Comparison of ENCODE assay signal across 9 cellular contexts in genomic region chr10:118046491-118047362, GRCh38. TPM values are rescaled to one million over a fixed set of nuclear protein-coding genes. Genes with fewer than 3 reads are reported as not detected.
DNase-seq lines count a peak whose midpoint lies in the region; ATAC-seq, FAIRE-seq and TF ChIP-seq lines count a peak whose summit lies in the region.
"Had no signal": no experiment of that assay in that cellular context is flagged by ENCODE, and none has a peak within 500 bp of the region (broad histone marks: within the 10 kb centered on the region; RNA-seq: fewer than 3 reads in every experiment).

Gene RAB11FIP2, minus strand, starts transcription at chr10:118046941. Its CDS starts 778 bp downstream, at chr10:118046163.

- intact Hi-C loops in spleen (cut with DNase I; ENCODE audit: low total_unique reads) = no loop called here

- POLR2A ChIA-PET in AG04450 (lab: Yijun Ruan, JAX) = interaction anchor here (0.5 to 0.6 kb wide), 4 partner anchors 41 to 1168 kb away, joined by 3 to 4 read pairs (median 4); no protein-coding TSS in a partner anchor

- peak within 1 kb of the TSS; percentile 41 for H3K27ac ChIP-seq in AG04450 (ENCODE audit: low read depth, low read length)
- peak within 1 kb of the TSS; percentile 77 to 98 (median 94) for H3K27ac ChIP-seq in spleen

- CTCF ChIA-PET in AG04450 (lab: Charles Lee) = no interaction called here

- peaks cover 19 to 54% (median 41%) of the 10 kb centered on the region in 6 donors for H3K4me1 ChIP-seq in spleen

- TF ChIP-seq CTCF in AG04450 (IDR thresholded peaks at IDR 0.05; ENCODE audit: low read depth, low read length) = peak; percentile 37
- 0 out of 2 replicates have a peak, but pooled peaks have one; percentile 26 for TF ChIP-seq CTCF in WI38 (IDR thresholded peaks at IDR 0.05; ENCODE audit: low read depth, low read length)
- TF ChIP-seq CTCF in bronchial epithelial cell (IDR thresholded peaks at IDR 0.05; ENCODE audit: insufficient read depth, low read length, severe bottlenecking) = peak; percentile 1
- TF ChIP-seq CTCF in spleen (IDR thresholded peaks at IDR 0.05 in 8 of 11, conservative IDR thresholded peaks at IDR 0.05 in 3 of 11) = peak in 3 of 11 experiments; percentile 26 to 34 (median 29)

- WGBS in spleen, 5 donors = 2 to 5% (median 2%) methylated on average over 37 to 80 of the region's 80 CpGs

- H3K4me3 ChIP-seq in AG04450 (ENCODE audit: low read depth, low read length) (peak within 1 kb of the TSS; percentile 75), WI38 (ENCODE audit: low read depth, low read length) (peak within 1 kb of the TSS; percentile 78), bronchial epithelial cell (ENCODE audit: low read depth, low read length) (peak within 1 kb of the TSS; percentile 82), spleen (peak within 1 kb of the TSS; percentile 76 to 96 (median 89))

- H3K9me3 ChIP-seq in AG04450 (ENCODE audit: control insufficient read depth, insufficient read depth, low read length) = no peaks in the 10 kb centered on the region
- H3K9me3 ChIP-seq in spleen = no peaks in the 10 kb centered on the region

- no peak for TF ChIP-seq POLR2A in spleen (IDR thresholded peaks at IDR 0.05)

- H3K36me3 ChIP-seq in bronchial epithelial cell (ENCODE audit: control insufficient read depth, insufficient read depth, low read length) (no peaks in the 10 kb centered on the region), spleen (no peaks in the 10 kb centered on the region)

- no peak for FAIRE-seq in bronchial epithelial cell (lab: Jason Lieb, UNC)
- FAIRE-seq: TTC549 had no signal

- H3K27me3 ChIP-seq in AG04450 (ENCODE audit: control insufficient read depth, insufficient read depth, low read length) (no peaks in the 10 kb centered on the region), bronchial epithelial cell (ENCODE audit: control insufficient read depth, insufficient read depth, low read length) (no peaks in the 10 kb centered on the region), spleen (replicated peaks in 1 of 7) (no peaks in the 10 kb centered on the region)

- DNase-seq in AG04450 (ENCODE audit: low read depth, low spot score) (peak; percentile 63), NCI-H2171 (lab: John Stamatoyannopoulos, UW) (peak; percentile 81), bronchial epithelial cell (ENCODE audit: low read depth) (peak; percentile 62), inferior parietal cortex (ENCODE audit: extremely low spot score) (peak; percentile 87), spleen (peak; percentile 99)

- ATAC-seq in GM18867 (IDR thresholded peaks at IDR 0.05; ENCODE audit: unreplicated experiment) (peak; percentile 95), HG03097 (IDR thresholded peaks at IDR 0.05; ENCODE audit: low FRiP score, unreplicated experiment) (peak; percentile 96)

RNA-seq across cellular contexts. Expression of gene RAB11FIP2, which starts in this region (rescaled TPM):
- 8.4 and 10.4 TPM in 2 replicates for polyA plus RNA-seq in AG04450 (2011; rRNA removed)
- polyA minus RNA-seq in AG04450 (2011; rRNA and poly(A)+ RNA removed) = 5.8 and 8.0 TPM in 2 replicates
- total RNA-seq in bronchial epithelial cell = 8.3 and 12.6 TPM in 2 replicates
- 10 to 100 TPM; 18.5 to 38.5 (median 24.0) TPM for total RNA-seq in spleen
- polyA plus RNA-seq in spleen = 1 to 10 TPM; 3.3 to 3.9 (median 3.7) TPM

Comparison
In these comparisons a context has a peak if more than half of its experiments do, and no peak if none do; other contexts are left out.
1. Peak in every context shown above with its lines: DNase-seq, ATAC-seq, H3K4me3 ChIP-seq and H3K27ac ChIP-seq.